In genomic region chr10:25392132-25392531, GRCh38 we compare ENCODE assay signal across 3 cellular contexts.
"Had no signal": no experiment of that assay in that cellular context is flagged by ENCODE, and none has a peak within 500 bp of the region (broad histone marks: within the 10 kb centered on the region; RNA-seq: fewer than 3 reads in every experiment).

No MANE protein-coding gene starts in this region.

- DNase-seq: GDM1, GF-D8 had no signal

- ATAC-seq: GM12878 had no signal

- H3K4me3 ChIP-seq: GM12878 had no signal
